ENCODE assay signal across 14 cellular contexts in genomic region chr6:121354764-121355163, GRCh38. TPM values are rescaled to one million over a fixed set of nuclear protein-coding genes. Genes with fewer than 3 reads are reported as not detected.
DNase-seq lines count a peak whose midpoint lies in the region; ATAC-seq and TF ChIP-seq lines count a peak whose summit lies in the region.
"Had no signal": no experiment of that assay in that cellular context is flagged by ENCODE, and none has a peak within 500 bp of the region (broad histone marks: within the 10 kb centered on the region; RNA-seq: fewer than 3 reads in every experiment).

No MANE protein-coding gene starts in this region.

- H3K9me3 ChIP-seq in Caco-2 (no peaks in the 10 kb centered on the region), lower lobe of right lung (no peaks in the 10 kb centered on the region)
- H3K9me3 ChIP-seq: prostate gland, tibial nerve had no signal

- peak; percentile 4 to 31 for TF ChIP-seq CTCF in Caco-2 (IDR thresholded peaks at IDR 0.05; ENCODE audit: insufficient read depth in 1 of 2, low read depth in 1 of 2, low read length in 1 of 2, severe bottlenecking in 1 of 2, unreplicated experiment in 1 of 2)
- peak; percentile 42 for TF ChIP-seq CTCF in astrocyte of the cerebellum (IDR thresholded peaks at IDR 0.05; ENCODE audit: low read depth, low read length, missing control alignments)
- TF ChIP-seq CTCF in lower lobe of right lung (IDR thresholded peaks at IDR 0.05), result peak; percentile 18

- H3K27me3 ChIP-seq in Caco-2 (replicated peaks; ENCODE audit: control insufficient read depth, insufficient read depth, low read length) (no peaks in the 10 kb centered on the region), lower lobe of right lung (ENCODE audit: low read depth) (no peaks in the 10 kb centered on the region)
- H3K27me3 ChIP-seq: tibial nerve had no signal

- ATAC-seq in HG03354 (IDR thresholded peaks at IDR 0.05; ENCODE audit: poor library complexity, severe bottlenecking, unreplicated experiment), result peak; percentile 58
- ATAC-seq in lower lobe of right lung, result no peak
- no peak for ATAC-seq in HG03571 (IDR thresholded peaks at IDR 0.05; ENCODE audit: unreplicated experiment)
- ATAC-seq: esophagus mucosa, left lobe of liver had no signal

- BruUV-seq in Caco-2 (replicated peaks; lab: Mats Ljungman, UMichigan), result no TSS peak

- H3K4me1 Mint-ChIP-seq in Caco-2 (ENCODE audit: low read depth, unreplicated experiment), result no peaks in the 10 kb centered on the region

- H3K4me3 Mint-ChIP-seq in Caco-2 (ENCODE audit: unreplicated experiment), result no peak overlapping the region

- no peak overlapping the region for H3K27ac ChIP-seq in lower lobe of right lung
- H3K27ac ChIP-seq: prostate gland, tibial nerve had no signal

- POLR2A ChIA-PET in Caco-2 (lab: Charles Lee), result no interaction called here

- no peaks in the 10 kb centered on the region for H3K36me3 Mint-ChIP-seq in Caco-2 (ENCODE audit: insufficient read depth, unreplicated experiment)

- no peaks in the 10 kb centered on the region for H3K9me3 Mint-ChIP-seq in Caco-2 (ENCODE audit: unreplicated experiment)

- H3K27me3 Mint-ChIP-seq in Caco-2 (ENCODE audit: insufficient read depth, unreplicated experiment), result no peaks in the 10 kb centered on the region

- no peaks in the 10 kb centered on the region for H3K36me3 ChIP-seq in Caco-2 (ENCODE audit: control insufficient read depth, insufficient read depth, low read length)
- H3K36me3 ChIP-seq in lower lobe of right lung, result no peaks in the 10 kb centered on the region
- H3K36me3 ChIP-seq: prostate gland, tibial nerve had no signal

- H3K4me3 ChIP-seq in Caco-2 (ENCODE audit: low read depth, low read length) (no peak overlapping the region), astrocyte of the cerebellum (ENCODE audit: low read depth, low read length) (no peak overlapping the region), lower lobe of right lung (no peak overlapping the region)
- H3K4me3 ChIP-seq: prostate gland, tibial nerve had no signal

- DNase-seq in Caco-2 (no peak), astrocyte of the cerebellum (ENCODE audit: low read depth) (no peak), lower lobe of right lung (no peak), T-helper 9 cell (no peak), amniotic stem cell (lab: John Stamatoyannopoulos, UW) (no peak)
- no peak for DNase-seq in activated CD4-positive, CD25-positive, alpha-beta regulatory T cell (lab: John Stamatoyannopoulos, UW)
- DNase-seq: GF-D8, NCI-H2029 had no signal

- H3K4me1 ChIP-seq in Caco-2 (no peaks in the 10 kb centered on the region), lower lobe of right lung (no peaks in the 10 kb centered on the region)
- H3K4me1 ChIP-seq: prostate gland, tibial nerve had no signal

- CTCF ChIA-PET in Caco-2 (lab: Charles Lee), result interaction anchor here (1.0 kb wide), 1 partner anchor 46 kb away, joined by 3 read pairs; no protein-coding TSS in a partner anchor

- H3K27ac Mint-ChIP-seq in Caco-2 (ENCODE audit: unreplicated experiment), result no peak overlapping the region

- intact Hi-C loops in Caco-2 (cut with micrococcal nuclease; ENCODE audit: unreplicated experiment) (loop anchor here (1.0 kb wide), 1 partner anchor 46 kb away; no protein-coding TSS in a partner anchor), lower lobe of right lung (cut with DNase I) (no loop called here)

- in situ Hi-C loops in astrocyte of the cerebellum (cut with HindIII; ENCODE audit: low sequenced_read_pairs), result no loop called here

RNA-seq across cellular contexts. Expression of gene TBC1D32, which starts 20.5 kb away (rescaled TPM):
- total RNA-seq in Caco-2 (2022) (3.4 and 5.6 TPM in 2 replicates), lower lobe of right lung (5.0 TPM)
